ENCODE assay signal across 8 cellular contexts in the genomic region with DNA sequence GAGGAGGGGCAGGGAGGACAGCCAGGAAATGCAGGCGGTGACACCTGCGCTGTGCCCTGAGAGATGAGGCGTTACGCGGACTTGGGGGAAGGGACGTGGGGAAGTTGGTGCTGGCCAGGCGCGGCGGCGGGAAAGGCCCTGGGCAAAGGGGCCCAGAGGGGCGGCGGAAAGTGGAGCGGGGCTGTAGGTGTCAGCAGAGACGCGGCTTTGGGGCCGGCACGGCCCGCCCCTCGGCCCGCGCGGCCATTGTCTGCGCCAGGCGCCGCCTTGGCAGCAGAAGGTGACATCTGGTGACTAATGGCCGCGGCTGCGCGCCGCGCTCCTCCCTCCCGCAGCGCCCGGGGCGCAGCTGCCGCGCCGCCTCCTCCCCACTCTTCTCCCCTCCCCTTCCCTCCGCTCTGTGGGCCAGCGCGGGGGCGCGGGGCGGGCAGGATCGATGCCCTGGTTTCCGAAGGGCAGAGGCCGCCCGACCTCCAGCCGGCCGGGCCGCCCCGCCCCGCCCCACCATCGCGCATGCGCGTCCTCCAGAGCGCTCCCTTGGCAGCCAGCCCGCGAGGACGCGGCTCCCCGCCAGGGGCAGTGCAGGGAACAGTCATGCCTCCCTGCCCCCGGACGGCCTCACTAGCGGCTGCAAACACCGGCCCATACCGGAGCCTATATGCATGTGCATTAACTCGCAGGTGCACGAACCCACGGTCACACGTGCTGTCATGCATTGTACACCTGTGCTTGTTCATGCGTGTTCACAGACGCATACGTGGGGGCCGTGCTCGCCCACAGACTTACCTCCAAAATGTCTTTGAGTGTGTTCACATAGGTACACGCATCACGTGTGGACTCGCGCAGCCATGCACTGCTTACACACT.
DNase-seq lines count a peak whose midpoint lies in the region; ATAC-seq and TF ChIP-seq lines count a peak whose summit lies in the region.

No MANE protein-coding gene starts in this region.

- peak overlapping the region; percentile 77 for H3K4me3 ChIP-seq in CD4-positive, CD25-positive, alpha-beta regulatory T cell (ENCODE audit: low read depth, low read length)
- peak overlapping the region; percentile 68 for H3K4me3 ChIP-seq in lower lobe of right lung

- peaks cover 3% of the 10 kb centered on the region for H3K27me3 ChIP-seq in CD4-positive, CD25-positive, alpha-beta regulatory T cell (ENCODE audit: control insufficient read depth, insufficient read depth, low read length)
- no peaks in the 10 kb centered on the region for H3K27me3 ChIP-seq in lower lobe of right lung (ENCODE audit: low read depth)

- H3K9me3 ChIP-seq in CD4-positive, CD25-positive, alpha-beta regulatory T cell (ENCODE audit: control insufficient read depth in 2 of 2, low read length in 2 of 2), result no peaks in the 10 kb centered on the region
- H3K9me3 ChIP-seq in lower lobe of right lung, result no peaks in the 10 kb centered on the region

- H3K9me3 Mint-ChIP-seq in CD4-positive, CD25-positive, alpha-beta regulatory T cell, result peaks cover 0 to 2% (median 0%) of the 10 kb centered on the region in 7 donors

- intact Hi-C loops in lower lobe of right lung (cut with DNase I), result no loop called here

- H3K4me3 Mint-ChIP-seq in CD4-positive, CD25-positive, alpha-beta regulatory T cell, result peak overlapping the region; percentile 93 to 96 (median 95)

- TF ChIP-seq CTCF in lower lobe of right lung (IDR thresholded peaks at IDR 0.05), result peak; percentile 73

- no peaks in the 10 kb centered on the region for H3K36me3 ChIP-seq in CD4-positive, CD25-positive, alpha-beta regulatory T cell (ENCODE audit: control insufficient read depth, insufficient read depth, low read length)
- no peaks in the 10 kb centered on the region for H3K36me3 ChIP-seq in lower lobe of right lung

- ATAC-seq in CD4-positive, CD25-positive, alpha-beta regulatory T cell (ENCODE audit: low read depth in 2 of 2), result peak; percentile 90 to 93
- ATAC-seq in GM19395 (IDR thresholded peaks at IDR 0.05; ENCODE audit: unreplicated experiment) (peak; percentile 84), HG03558 (IDR thresholded peaks at IDR 0.05; ENCODE audit: extremely low read depth, unreplicated experiment) (peak; percentile 81), lower lobe of right lung (peak; percentile 99)

- H3K27me3 Mint-ChIP-seq in CD4-positive, CD25-positive, alpha-beta regulatory T cell, result peaks cover 20% of the 10 kb centered on the region

- peak overlapping the region; percentile 97 for H3K27ac Mint-ChIP-seq in CD4-positive, CD25-positive, alpha-beta regulatory T cell

- peak; percentile 90 to 95 (median 93) for DNase-seq in CD4-positive, CD25-positive, alpha-beta regulatory T cell
- DNase-seq in NCI-H69 (lab: John Stamatoyannopoulos, UW), result peak; percentile 94
- peak; percentile 91 to 96 for DNase-seq in activated CD4-positive, alpha-beta T cell treated with anti-CD3 and anti-CD28 coated beads, Interleukin-2, amount 50 U/mL, for 24 hours (ENCODE audit: low read depth in 1 of 2, low spot score in 1 of 2)
- DNase-seq in dermis microvascular lymphatic vessel endothelial cell (ENCODE audit: low read depth in 2 of 2), result peak; percentile 81 to 91
- peak; percentile 96 for DNase-seq in lower lobe of right lung
- DNase-seq in stimulated activated CD4-positive, alpha-beta T cell treated with anti-CD3 and anti-CD28 coated beads, TNF-alpha, amount 100 ng/mL, for 1 hour (ENCODE audit: low read depth in 3 of 3, low spot score in 1 of 3), result peak; percentile 92 to 98 (median 95)

- peaks cover 0 to 18% (median 5%) of the 10 kb centered on the region in 4 donors for H3K4me1 Mint-ChIP-seq in CD4-positive, CD25-positive, alpha-beta regulatory T cell

- H3K4me1 ChIP-seq in CD4-positive, CD25-positive, alpha-beta regulatory T cell (ENCODE audit: control insufficient read depth, insufficient read depth, low read length, poor library complexity, severe bottlenecking), result peaks cover 13% of the 10 kb centered on the region
- peaks cover 17% of the 10 kb centered on the region for H3K4me1 ChIP-seq in lower lobe of right lung

- no peaks in the 10 kb centered on the region for H3K36me3 Mint-ChIP-seq in CD4-positive, CD25-positive, alpha-beta regulatory T cell

- H3K27ac ChIP-seq in CD4-positive, CD25-positive, alpha-beta regulatory T cell (ENCODE audit: insufficient read depth, low read length, poor library complexity, severe bottlenecking), result peak overlapping the region; percentile 90
- peak overlapping the region; percentile 90 for H3K27ac ChIP-seq in lower lobe of right lung

Comparison
In these comparisons a context has a peak if more than half of its experiments do, and no peak if none do; other contexts are left out.
1. Peak in every context shown above with its lines: DNase-seq, ATAC-seq, H3K4me3 ChIP-seq and H3K27ac ChIP-seq.